Comparison of ENCODE assay signal across 8 cellular contexts in the genomic region with DNA sequence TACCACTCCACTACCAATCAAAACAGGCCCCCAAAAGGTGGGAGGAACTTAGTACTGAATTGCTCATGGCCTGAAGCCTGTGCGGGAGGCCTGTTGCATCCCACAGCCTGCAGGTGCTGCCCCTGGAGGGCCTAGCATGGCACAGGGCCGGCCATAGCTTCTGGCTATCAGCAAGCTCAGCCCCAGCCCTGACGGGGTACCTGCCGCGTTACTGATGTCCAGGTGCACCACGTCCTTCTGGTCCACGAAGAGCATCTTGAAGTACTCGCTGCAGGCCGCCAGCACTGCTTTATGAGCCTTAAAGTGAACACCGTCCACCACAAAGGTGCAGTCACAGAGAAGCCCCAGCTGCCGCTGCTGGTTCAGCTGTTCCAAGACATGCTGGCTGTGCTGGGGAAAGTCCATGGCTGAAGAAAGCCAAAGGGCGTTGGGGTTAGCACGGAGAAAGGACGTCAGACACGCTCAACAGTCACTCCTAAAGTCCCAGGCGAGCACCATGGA. TPM values are rescaled to one million over a fixed set of nuclear protein-coding genes. Genes with fewer than 3 reads are reported as not detected.
A peak's percentile ranks its signal among the peaks of the same experiment; 100 is the strongest.
DNase-seq lines count a peak whose midpoint lies in the region; ATAC-seq and TF ChIP-seq lines count a peak whose summit lies in the region.

No MANE protein-coding gene starts in this region.

- H3K27ac Mint-ChIP-seq in activated T-cell treated with anti-CD3 and anti-CD28 coated beads, Interleukin-2, amount 50 U/mL, for 24 hours, result peak overlapping the region; percentile 98

- DNase-seq in activated T-cell treated with anti-CD3 and anti-CD28 coated beads, Interleukin-2, amount 50 U/mL, for 24 hours, result peak; percentile 47
- DNase-seq in activated T-cell treated with anti-CD3 and anti-CD28 coated beads, Interleukin-2, amount 50 U/mL, for 1 hour, result no peak
- DNase-seq in brain microvascular endothelial cell, result no peak
- peak; percentile 77 for DNase-seq in myocyte (ENCODE audit: low read depth)
- no peak for DNase-seq in tibial nerve (ENCODE audit: low spot score in 2 of 2)
- no peak for DNase-seq in middle frontal gyrus (ENCODE audit: extremely low spot score, low spot score)
- no peak for DNase-seq in sciatic nerve (ENCODE audit: low spot score)
- DNase-seq in NCI-H1417 treated with DMSO at 0.1 percent for 48 hours (lab: John Stamatoyannopoulos, UW), result no peak

- WGBS in tibial nerve, 2 donors, result 83 to 89% methylated on average over 14 to 16 of the region's 16 CpGs

- H3K36me3 ChIP-seq in brain microvascular endothelial cell (replicated peaks) (peaks cover 39% of the 10 kb centered on the region), tibial nerve (peaks cover 0 to 53% (median 16%) of the 10 kb centered on the region in 3 donors)

- TF ChIP-seq CTCF in brain microvascular endothelial cell (IDR thresholded peaks at IDR 0.05; ENCODE audit: low read depth, low read length, missing control alignments) (peak; percentile 1), tibial nerve (IDR thresholded peaks at IDR 0.05) (no peak)

- H3K27me3 ChIP-seq in brain microvascular endothelial cell (replicated peaks), result no peaks in the 10 kb centered on the region
- no peaks in the 10 kb centered on the region for H3K27me3 ChIP-seq in tibial nerve

- no peak for TF ChIP-seq POLR2A in tibial nerve (IDR thresholded peaks at IDR 0.05)

- H3K4me3 ChIP-seq in brain microvascular endothelial cell (ENCODE audit: low read depth, low read length), result no peak overlapping the region
- no peak overlapping the region for H3K4me3 ChIP-seq in tibial nerve

- H3K4me1 ChIP-seq in tibial nerve, result peaks cover 8 to 54% (median 45%) of the 10 kb centered on the region in 4 donors

- no peak for ATAC-seq in sciatic nerve

- H3K9me3 Mint-ChIP-seq in activated T-cell treated with anti-CD3 and anti-CD28 coated beads, Interleukin-2, amount 50 U/mL, for 24 hours, result no peaks in the 10 kb centered on the region

- no peak for TF ChIP-seq EP300 in tibial nerve (IDR thresholded peaks at IDR 0.05)

- peak overlapping the region; percentile 100 for H3K27ac ChIP-seq in brain microvascular endothelial cell
- H3K27ac ChIP-seq in tibial nerve, result peak overlapping the region; percentile 49 to 94 (median 90)

- peaks cover 68% of the 10 kb centered on the region for H3K4me1 Mint-ChIP-seq in activated T-cell treated with anti-CD3 and anti-CD28 coated beads, Interleukin-2, amount 50 U/mL, for 24 hours (ENCODE audit: low read depth)

- in situ Hi-C loops in brain microvascular endothelial cell (cut with HindIII; ENCODE audit: low pct_ligation_motif_present, low sequenced_read_pairs), result no loop called here

- no peaks in the 10 kb centered on the region for H3K27me3 Mint-ChIP-seq in activated T-cell treated with anti-CD3 and anti-CD28 coated beads, Interleukin-2, amount 50 U/mL, for 24 hours

- H3K9me3 ChIP-seq in tibial nerve, result no peaks in the 10 kb centered on the region

- H3K4me3 Mint-ChIP-seq in activated T-cell treated with anti-CD3 and anti-CD28 coated beads, Interleukin-2, amount 50 U/mL, for 24 hours, result peak overlapping the region; percentile 66

- intact Hi-C loops in sciatic nerve (cut with DNase I), result loop anchor here (10.0 kb wide), 1 partner anchor 93 kb away; no protein-coding TSS in a partner anchor

- peaks cover 82% of the 10 kb centered on the region for H3K36me3 Mint-ChIP-seq in activated T-cell treated with anti-CD3 and anti-CD28 coated beads, Interleukin-2, amount 50 U/mL, for 24 hours (ENCODE audit: low read depth)

RNA-seq across cellular contexts. Expression of a gene that starts 27.8 kb away (rescaled TPM):
- total RNA-seq in myocyte (32.9 and 47.1 TPM in 2 replicates), tibial nerve (10 to 100 TPM; 34.5 to 85.2 (median 52.4) TPM), sciatic nerve (37.7 TPM)
- 34.2 TPM for polyA plus RNA-seq in myocyte (2012)

RNA-seq across cellular contexts. Expression of a gene that starts 55.9 kb away (rescaled TPM):
- total RNA-seq in myocyte (not detected in 2 replicates), tibial nerve (under 1 TPM in 2 of 4 donors, not detected in 2; 0.39 to 0.90 TPM), sciatic nerve (0.18 TPM)
- not detected for polyA plus RNA-seq in myocyte (2012)

Comparison
In these comparisons a context has a peak if more than half of its experiments do, and no peak if none do; other contexts are left out.
1. DNase-seq: peak in activated T-cell treated with anti-CD3 and anti-CD28 coated beads, Interleukin-2, amount 50 U/mL, for 24 hours (single experiment) and myocyte (single experiment); none in activated T-cell treated with anti-CD3 and anti-CD28 coated beads, Interleukin-2, amount 50 U/mL, for 1 hour (single experiment), brain microvascular endothelial cell (single experiment), tibial nerve (0 of 2), middle frontal gyrus (single experiment), sciatic nerve (single experiment) and NCI-H1417 treated with DMSO at 0.1 percent for 48 hours (single experiment).